ENCODE assay signal across 9 cellular contexts in genomic region chr2:11377915-11378649, GRCh38. TPM values are rescaled to one million over a fixed set of nuclear protein-coding genes. Genes with fewer than 3 reads are reported as not detected.
DNase-seq lines count a peak whose midpoint lies in the region; ATAC-seq and TF ChIP-seq lines count a peak whose summit lies in the region.
"Had no signal": no experiment of that assay in that cellular context is flagged by ENCODE, and none has a peak within 500 bp of the region (broad histone marks: within the 10 kb centered on the region; RNA-seq: fewer than 3 reads in every experiment).

No MANE protein-coding gene starts in this region.

- H3K4me1 Mint-ChIP-seq in activated B cell treated with CpG ODN at 0.5 μM for 24 hours (peaks cover 50% of the 10 kb centered on the region), neural crest cell (peaks cover 52% of the 10 kb centered on the region), HFFc6 (ENCODE audit: low read depth) (peaks cover 40% of the 10 kb centered on the region), T-helper 17 cell (peaks cover 2% of the 10 kb centered on the region)

- H3K27ac Mint-ChIP-seq in activated B cell treated with CpG ODN at 0.5 μM for 24 hours (peak overlapping the region; percentile 43), neural crest cell (ENCODE audit: unreplicated experiment) (peak overlapping the region; percentile 64), HFFc6 (no peak overlapping the region), T-helper 17 cell (no peak overlapping the region)

- POLR2A ChIA-PET in activated B cell treated with CpG ODN at 0.5 μM for 24 hours (lab: Charles Lee), result no interaction called here

- H3K9me3 Mint-ChIP-seq in activated B cell treated with CpG ODN at 0.5 μM for 24 hours, result no peaks in the 10 kb centered on the region
- no peaks in the 10 kb centered on the region for H3K9me3 Mint-ChIP-seq in neural crest cell
- no peaks in the 10 kb centered on the region for H3K9me3 Mint-ChIP-seq in HFFc6

- H3K36me3 Mint-ChIP-seq in activated B cell treated with CpG ODN at 0.5 μM for 24 hours (ENCODE audit: low read depth) (no peaks in the 10 kb centered on the region), neural crest cell (ENCODE audit: low read depth) (no peaks in the 10 kb centered on the region), HFFc6 (ENCODE audit: low read depth) (no peaks in the 10 kb centered on the region), T-helper 17 cell (ENCODE audit: low read depth) (no peaks in the 10 kb centered on the region)

- TF ChIP-seq CTCF in activated B cell treated with CpG ODN at 0.5 μM for 24 hours (IDR thresholded peaks at IDR 0.05), result no peak
- TF ChIP-seq CTCF in neural crest cell (conservative IDR thresholded peaks at IDR 0.05), result no peak
- no peak for TF ChIP-seq CTCF in HFFc6 (IDR thresholded peaks at IDR 0.05)

- DNase-seq in activated B cell treated with CpG ODN at 0.5 μM for 24 hours, result no peak
- DNase-seq in neural crest cell (ENCODE audit: low read depth, low spot score), result no peak
- DNase-seq in NCI-H1694 (lab: John Stamatoyannopoulos, UW), result no peak
- no peak for DNase-seq in HFFc6
- no peak for DNase-seq in T-helper 17 cell
- DNase-seq in NCI-H2196 (lab: John Stamatoyannopoulos, UW; ENCODE audit: unreplicated experiment), result no peak

- intact Hi-C loops in activated B cell treated with CpG ODN at 0.5 μM for 24 hours (cut with micrococcal nuclease), result no loop called here

- CTCF ChIA-PET in activated B cell treated with CpG ODN at 0.5 μM for 24 hours (lab: Charles Lee), result no interaction called here

- H3K4me3 Mint-ChIP-seq in activated B cell treated with CpG ODN at 0.5 μM for 24 hours (peak overlapping the region; percentile 32), neural crest cell (no peak overlapping the region), HFFc6 (no peak overlapping the region), T-helper 17 cell (no peak overlapping the region)

- peak; percentile 86 for ATAC-seq in GM18519 (IDR thresholded peaks at IDR 0.05; ENCODE audit: low FRiP score, unreplicated experiment)
- peak; percentile 88 for ATAC-seq in HG02852 (IDR thresholded peaks at IDR 0.05; ENCODE audit: unreplicated experiment)
- peak; percentile 74 for ATAC-seq in activated B cell treated with CpG ODN at 0.5 μM for 24 hours (ENCODE audit: low read depth)
- no peak for ATAC-seq in T-helper 17 cell
- ATAC-seq: left colon had no signal

- no peaks in the 10 kb centered on the region for H3K27me3 Mint-ChIP-seq in activated B cell treated with CpG ODN at 0.5 μM for 24 hours
- H3K27me3 Mint-ChIP-seq in neural crest cell (ENCODE audit: low read depth), result no peaks in the 10 kb centered on the region
- H3K27me3 Mint-ChIP-seq in HFFc6 (ENCODE audit: insufficient read depth), result 0 out of 2 replicates have a peak, but pooled peaks cover 2% of the 10 kb centered on the region
- H3K27me3 Mint-ChIP-seq in T-helper 17 cell, result peaks cover 4% of the 10 kb centered on the region

- H3K9me3 ChIP-seq in T-helper 17 cell (ENCODE audit: control insufficient read depth, low read length, poor library complexity, severe bottlenecking), result no peaks in the 10 kb centered on the region

RNA-seq across cellular contexts. Expression of gene ROCK2, which starts 33.6 kb away (rescaled TPM):
- total RNA-seq in activated B cell treated with CpG ODN at 0.5 μM for 24 hours (18.5 and 18.8 TPM in 2 replicates), neural crest cell (47.2 and 53.7 TPM in 2 replicates), T-helper 17 cell (10 to 100 TPM; 15.0 to 17.6 TPM)
- 10 to 100 TPM; 41.6 to 54.3 (median 51.7) TPM for total RNA-seq in HFFc6 (2021; fragmentation: NEBNext Ultra II Directional; extraction: Animal tissue kit (Norgen Biotek cat#: 25700))

Comparison
In these comparisons a context has a peak if more than half of its experiments do, and no peak if none do; other contexts are left out.
1. H3K27ac Mint-ChIP-seq: peak in activated B cell treated with CpG ODN at 0.5 μM for 24 hours (single experiment) and neural crest cell (single experiment); none in HFFc6 (single experiment) and T-helper 17 cell (single experiment).